18 cellular contexts compared by ENCODE assay signal in the genomic region with DNA sequence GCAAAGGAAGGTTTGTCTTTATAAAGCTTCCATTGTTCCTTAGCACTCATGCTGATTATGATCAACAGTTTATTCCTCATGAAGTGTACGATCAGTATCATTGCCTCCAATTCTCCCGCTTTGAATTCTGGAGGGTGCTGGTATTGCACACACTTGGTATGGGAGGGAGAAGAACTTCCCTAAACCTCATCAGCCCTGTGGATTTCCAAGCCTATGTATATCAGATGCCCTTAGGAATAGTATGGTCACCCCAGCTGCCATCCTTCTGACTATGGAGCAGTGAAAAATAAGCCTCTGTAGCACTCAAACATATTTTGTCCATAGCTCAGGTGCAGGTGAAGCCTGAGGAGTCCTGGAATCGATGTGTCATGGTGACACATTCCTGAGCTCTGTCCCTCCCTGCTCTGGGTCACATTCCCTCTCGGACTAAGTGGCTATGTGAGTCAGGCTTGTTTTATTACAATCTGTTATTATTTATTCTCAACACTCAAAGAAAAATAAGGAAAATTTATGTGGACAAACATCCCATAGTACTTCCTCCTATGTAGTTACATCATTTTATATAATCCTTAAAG. TPM values are rescaled to one million over a fixed set of nuclear protein-coding genes. Genes with fewer than 3 reads are reported as not detected.
DNase-seq lines count a peak whose midpoint lies in the region; ATAC-seq, FAIRE-seq and TF ChIP-seq lines count a peak whose summit lies in the region.
"Had no signal": no experiment of that assay in that cellular context is flagged by ENCODE, and none has a peak within 500 bp of the region (broad histone marks: within the 10 kb centered on the region; RNA-seq: fewer than 3 reads in every experiment).

No MANE protein-coding gene starts in this region.

- H2AFZ ChIP-seq in smooth muscle cell (ENCODE audit: low read depth) = no peak overlapping the region

- H3K27ac ChIP-seq in smooth muscle cell (ENCODE audit: low read depth) = no peak overlapping the region
- H3K27ac ChIP-seq: C4-2B had no signal

- peaks cover 6% of the 10 kb centered on the region for H3K79me2 ChIP-seq in smooth muscle cell (ENCODE audit: low read depth)

- no peak for DNase-seq in activated T-cell treated with anti-CD3 and anti-CD28 coated beads, Interleukin-2, amount 50 U/mL, for 72 hours
- DNase-seq in activated T-cell treated with anti-CD3 and anti-CD28 coated beads, Interleukin-2, amount 50 U/mL, for 4 hours = no peak
- DNase-seq in RKO (ENCODE audit: low spot score) = peak; percentile 18
- DNase-seq in kidney tubule cell (ENCODE audit: low spot score) = peak; percentile 65
- DNase-seq in urothelium cell line (ENCODE audit: low spot score) = peak; percentile 1
- no peak for DNase-seq in nucleus accumbens (lab: John Stamatoyannopoulos, UW)
- DNase-seq in smooth muscle cell (lab: John Stamatoyannopoulos, UW; ENCODE audit: unreplicated experiment) = no peak
- no peak for DNase-seq in activated naive CD4-positive, alpha-beta T cell treated with anti-CD3 and anti-CD28 coated beads, Interleukin-2, amount 50 U/mL, for 16 hours
- DNase-seq: COR-L47, DND-41, NCI-H1048, NCI-H146, NCI-H345, NCI-H748 treated with DMSO at 0.1 percent for 48 hours, SHP77 had no signal

- WGBS in smooth muscle cell (ENCODE audit: low lambda C conversion rate) = 68% methylated on average over 4 of the region's 4 CpGs

- no peaks in the 10 kb centered on the region for H3K36me3 Mint-ChIP-seq in activated T-cell treated with anti-CD3 and anti-CD28 coated beads, Interleukin-2, amount 50 U/mL, for 72 hours (ENCODE audit: insufficient read depth in 2 of 2)
- no peaks in the 10 kb centered on the region for H3K36me3 Mint-ChIP-seq in activated T-cell treated with anti-CD3 and anti-CD28 coated beads, Interleukin-2, amount 50 U/mL, for 4 hours (ENCODE audit: insufficient read depth)

- no peak for TF ChIP-seq CTCF in smooth muscle cell (IDR thresholded peaks at IDR 0.05; ENCODE audit: borderline replicate concordance, insufficient read depth, poor library complexity, severe bottlenecking)

- no peaks in the 10 kb centered on the region for H3K9me3 Mint-ChIP-seq in activated T-cell treated with anti-CD3 and anti-CD28 coated beads, Interleukin-2, amount 50 U/mL, for 72 hours
- no peaks in the 10 kb centered on the region for H3K9me3 Mint-ChIP-seq in activated T-cell treated with anti-CD3 and anti-CD28 coated beads, Interleukin-2, amount 50 U/mL, for 4 hours

- H3K4me3 ChIP-seq in smooth muscle cell = no peak overlapping the region

- peaks cover 22% of the 10 kb centered on the region for H3K27me3 Mint-ChIP-seq in activated T-cell treated with anti-CD3 and anti-CD28 coated beads, Interleukin-2, amount 50 U/mL, for 72 hours (ENCODE audit: low read depth)
- H3K27me3 Mint-ChIP-seq in activated T-cell treated with anti-CD3 and anti-CD28 coated beads, Interleukin-2, amount 50 U/mL, for 4 hours (ENCODE audit: low read depth) = no peaks in the 10 kb centered on the region

- no peak overlapping the region for H3K4me2 ChIP-seq in smooth muscle cell

- H3K27me3 ChIP-seq in smooth muscle cell (ENCODE audit: low read depth) = no peaks in the 10 kb centered on the region

- no peak for FAIRE-seq in urothelium cell line (lab: Jason Lieb, UNC)
- FAIRE-seq: HTR-8/SVneo had no signal

- no peaks in the 10 kb centered on the region for H3K36me3 ChIP-seq in smooth muscle cell (ENCODE audit: low read depth)

- H3K4me1 ChIP-seq in smooth muscle cell (ENCODE audit: low read depth) = peaks cover 2% of the 10 kb centered on the region

- peaks cover 26% of the 10 kb centered on the region for H3K4me1 Mint-ChIP-seq in activated T-cell treated with anti-CD3 and anti-CD28 coated beads, Interleukin-2, amount 50 U/mL, for 72 hours (ENCODE audit: low read depth)
- peaks cover 21% of the 10 kb centered on the region for H3K4me1 Mint-ChIP-seq in activated T-cell treated with anti-CD3 and anti-CD28 coated beads, Interleukin-2, amount 50 U/mL, for 4 hours (ENCODE audit: low read depth)

- H3K27ac Mint-ChIP-seq in activated T-cell treated with anti-CD3 and anti-CD28 coated beads, Interleukin-2, amount 50 U/mL, for 72 hours = peak overlapping the region; percentile 46

- H3F3A ChIP-seq in smooth muscle cell (ENCODE audit: low read depth) = no peaks in the 10 kb centered on the region

- ATAC-seq in activated T-cell treated with anti-CD3 and anti-CD28 coated beads, Interleukin-2, amount 50 U/mL, for 72 hours (replicated peaks in 1 of 2) = no peak
- ATAC-seq in activated T-cell treated with anti-CD3 and anti-CD28 coated beads, Interleukin-2, amount 50 U/mL, for 4 hours = no peak
- ATAC-seq: Panc1 had no signal

- H3K4me3 Mint-ChIP-seq in activated T-cell treated with anti-CD3 and anti-CD28 coated beads, Interleukin-2, amount 50 U/mL, for 72 hours = no peak overlapping the region
- H3K4me3 Mint-ChIP-seq in activated T-cell treated with anti-CD3 and anti-CD28 coated beads, Interleukin-2, amount 50 U/mL, for 4 hours = no peak overlapping the region

- peaks cover 9% of the 10 kb centered on the region for H4K20me1 ChIP-seq in smooth muscle cell (ENCODE audit: low read depth)

- H3K9me3 ChIP-seq in smooth muscle cell (replicated peaks; ENCODE audit: low read depth) = no peaks in the 10 kb centered on the region

- no peak overlapping the region for H3K9ac ChIP-seq in smooth muscle cell (ENCODE audit: low read depth)

RNA-seq across cellular contexts. Expression of a gene that starts 2.0 kb away (rescaled TPM):
- 10 to 100 TPM; 12.6 to 12.8 TPM for total RNA-seq in activated T-cell treated with anti-CD3 and anti-CD28 coated beads, Interleukin-2, amount 50 U/mL, for 72 hours
- total RNA-seq in activated T-cell treated with anti-CD3 and anti-CD28 coated beads, Interleukin-2, amount 50 U/mL, for 4 hours = 10 to 100 TPM; 12.3 to 14.2 (median 12.7) TPM
- total RNA-seq in smooth muscle cell = 34.1 and 45.7 TPM in 2 replicates
- 44.3 and 47.0 TPM in 2 replicates for polyA plus RNA-seq in smooth muscle cell

Comparison
In these comparisons a context has a peak if more than half of its experiments do, and no peak if none do; other contexts are left out.
1. DNase-seq: peak in RKO (single experiment), kidney tubule cell (single experiment) and urothelium cell line (single experiment); none in activated T-cell treated with anti-CD3 and anti-CD28 coated beads, Interleukin-2, amount 50 U/mL, for 72 hours (0 of 2), activated T-cell treated with anti-CD3 and anti-CD28 coated beads, Interleukin-2, amount 50 U/mL, for 4 hours (single experiment), nucleus accumbens (0 of 56), smooth muscle cell (single experiment) and activated naive CD4-positive, alpha-beta T cell treated with anti-CD3 and anti-CD28 coated beads, Interleukin-2, amount 50 U/mL, for 16 hours (single experiment).